In the genomic region with DNA sequence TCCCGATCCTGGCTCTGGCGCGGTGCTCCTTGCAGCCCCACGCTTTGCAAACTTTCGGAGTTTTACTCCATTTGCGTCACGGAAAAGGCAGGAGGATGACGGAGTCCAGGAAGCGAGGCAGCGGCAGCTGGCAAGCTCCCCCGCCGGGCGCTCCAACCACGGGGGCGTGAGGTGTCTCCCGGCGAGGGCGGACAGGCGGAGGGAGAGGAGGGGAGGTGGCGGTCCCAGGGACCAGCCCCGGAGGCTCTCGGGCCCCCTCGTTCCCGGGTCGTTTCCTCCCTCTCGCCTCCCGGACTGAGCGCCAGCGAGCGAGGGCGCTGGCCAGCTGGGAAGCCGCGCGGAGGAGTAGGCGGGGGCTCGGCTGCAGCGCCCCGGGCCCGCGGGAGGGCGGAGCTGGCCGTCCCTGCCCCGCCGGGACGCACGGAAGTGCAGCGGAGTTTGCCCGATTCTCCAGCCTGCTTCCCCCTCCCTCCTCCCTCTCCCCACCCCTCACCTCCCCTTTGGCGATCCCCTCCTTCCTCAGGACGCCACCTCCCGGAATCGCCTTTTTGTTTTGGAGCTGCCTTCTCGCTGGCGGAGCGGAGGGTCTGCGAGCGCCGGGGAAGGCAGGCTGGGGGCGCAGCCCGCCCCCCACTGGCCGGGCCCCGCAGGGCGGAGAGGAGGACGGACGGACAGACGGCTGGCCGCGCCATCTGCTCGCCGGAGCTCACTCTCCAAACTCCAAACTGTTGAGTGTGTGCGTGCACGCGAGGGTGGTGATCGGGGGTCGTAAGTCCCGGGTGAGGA, we compare ENCODE assay signal across 8 cellular contexts. TPM values are rescaled to one million over a fixed set of nuclear protein-coding genes. Genes with fewer than 3 reads are reported as not detected.
DNase-seq lines count a peak whose midpoint lies in the region; ATAC-seq lines count a peak whose summit lies in the region.

A gene with protein sequence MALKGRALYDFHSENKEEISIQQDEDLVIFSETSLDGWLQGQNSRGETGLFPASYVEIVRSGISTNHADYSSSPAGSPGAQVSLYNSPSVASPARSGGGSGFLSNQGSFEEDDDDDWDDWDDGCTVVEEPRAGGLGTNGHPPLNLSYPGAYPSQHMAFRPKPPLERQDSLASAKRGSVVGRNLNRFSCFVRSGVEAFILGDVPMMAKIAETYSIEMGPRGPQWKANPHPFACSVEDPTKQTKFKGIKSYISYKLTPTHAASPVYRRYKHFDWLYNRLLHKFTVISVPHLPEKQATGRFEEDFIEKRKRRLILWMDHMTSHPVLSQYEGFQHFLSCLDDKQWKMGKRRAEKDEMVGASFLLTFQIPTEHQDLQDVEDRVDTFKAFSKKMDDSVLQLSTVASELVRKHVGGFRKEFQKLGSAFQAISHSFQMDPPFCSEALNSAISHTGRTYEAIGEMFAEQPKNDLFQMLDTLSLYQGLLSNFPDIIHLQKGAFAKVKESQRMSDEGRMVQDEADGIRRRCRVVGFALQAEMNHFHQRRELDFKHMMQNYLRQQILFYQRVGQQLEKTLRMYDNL (plus strand): TSS at position 543 of the 786 bp plus-strand sequence. CDS start 1,191 bp downstream, outside the sequence.

- peak within 1 kb of the TSS; percentile 90 for H3K4me3 Mint-ChIP-seq in activated CD4-positive, alpha-beta T cell treated with anti-CD3 and anti-CD28 coated beads, Interleukin-2, amount 10 ng/mL, durations not matched to agents 24 days and 14 days
- peak within 1 kb of the TSS; percentile 92 for H3K4me3 Mint-ChIP-seq in dendritic cell treated with granulocyte-macrophage colony-stimulating factor and Interleukin-4, amounts not matched to agents 40 ng/mL and 50 ng/mL, for 4 days

- H3K36me3 Mint-ChIP-seq in activated CD4-positive, alpha-beta T cell treated with anti-CD3 and anti-CD28 coated beads, Interleukin-2, amount 10 ng/mL, durations not matched to agents 24 days and 14 days (ENCODE audit: low read depth): peaks cover 2% of the 10 kb centered on the region
- peaks cover 37% of the 10 kb centered on the region for H3K36me3 Mint-ChIP-seq in dendritic cell treated with granulocyte-macrophage colony-stimulating factor and Interleukin-4, amounts not matched to agents 40 ng/mL and 50 ng/mL, for 4 days (ENCODE audit: low read depth)

- intact Hi-C loops in activated CD4-positive, alpha-beta T cell treated with anti-CD3 and anti-CD28 coated beads, Interleukin-2, amount 10 ng/mL, durations not matched to agents 24 days and 14 days (cut with micrococcal nuclease): no loop called here
- intact Hi-C loops in dendritic cell treated with granulocyte-macrophage colony-stimulating factor and Interleukin-4, amounts not matched to agents 40 ng/mL and 50 ng/mL, for 4 days (cut with micrococcal nuclease): loop anchor here (1.0 to 5.0 kb wide), 3 partner anchors 7 to 195 kb away; a partner anchor contains a TSS

- H3K4me1 Mint-ChIP-seq in activated CD4-positive, alpha-beta T cell treated with anti-CD3 and anti-CD28 coated beads, Interleukin-2, amount 10 ng/mL, durations not matched to agents 24 days and 14 days: peaks cover 37% of the 10 kb centered on the region
- peaks cover 55% of the 10 kb centered on the region for H3K4me1 Mint-ChIP-seq in dendritic cell treated with granulocyte-macrophage colony-stimulating factor and Interleukin-4, amounts not matched to agents 40 ng/mL and 50 ng/mL, for 4 days (ENCODE audit: low read depth)

- no peaks in the 10 kb centered on the region for H3K9me3 Mint-ChIP-seq in activated CD4-positive, alpha-beta T cell treated with anti-CD3 and anti-CD28 coated beads, Interleukin-2, amount 10 ng/mL, durations not matched to agents 24 days and 14 days
- no peaks in the 10 kb centered on the region for H3K9me3 Mint-ChIP-seq in dendritic cell treated with granulocyte-macrophage colony-stimulating factor and Interleukin-4, amounts not matched to agents 40 ng/mL and 50 ng/mL, for 4 days

- no peak for ATAC-seq in HG03354 (IDR thresholded peaks at IDR 0.05; ENCODE audit: poor library complexity, severe bottlenecking, unreplicated experiment)

- peaks cover 7% of the 10 kb centered on the region for H3K27me3 Mint-ChIP-seq in activated CD4-positive, alpha-beta T cell treated with anti-CD3 and anti-CD28 coated beads, Interleukin-2, amount 10 ng/mL, durations not matched to agents 24 days and 14 days
- H3K27me3 Mint-ChIP-seq in dendritic cell treated with granulocyte-macrophage colony-stimulating factor and Interleukin-4, amounts not matched to agents 40 ng/mL and 50 ng/mL, for 4 days: peaks cover 12% of the 10 kb centered on the region

- H3K27ac Mint-ChIP-seq in activated CD4-positive, alpha-beta T cell treated with anti-CD3 and anti-CD28 coated beads, Interleukin-2, amount 10 ng/mL, durations not matched to agents 24 days and 14 days: peak within 1 kb of the TSS; percentile 79
- H3K27ac Mint-ChIP-seq in dendritic cell treated with granulocyte-macrophage colony-stimulating factor and Interleukin-4, amounts not matched to agents 40 ng/mL and 50 ng/mL, for 4 days: peak within 1 kb of the TSS; percentile 90

- DNase-seq in NCI-H2081 (lab: John Stamatoyannopoulos, UW) (peak; percentile 34 to 63), NCI-H2081 treated with DMSO at 0.1 percent for 48 hours (lab: John Stamatoyannopoulos, UW) (no peak), NCI-H1694 treated with DMSO at 0.1 percent for 48 hours (lab: John Stamatoyannopoulos, UW) (peak; percentile 23)
- peak; percentile 89 for DNase-seq in activated CD4-positive, alpha-beta T cell treated with anti-CD3 and anti-CD28 coated beads, Interleukin-2, amount 10 ng/mL, durations not matched to agents 24 days and 14 days
- peak; percentile 54 to 71 for DNase-seq in stimulated activated CD4-positive, alpha-beta T cell treated with anti-CD3 and anti-CD28 coated beads, Interleukin-2, amount 100 ng/mL, for 24 hours

- H3K27me3 ChIP-seq in layer of hippocampus (ENCODE audit: control insufficient read depth, insufficient read depth, low read length): no peaks in the 10 kb centered on the region

- peak within 1 kb of the TSS; percentile 91 for H3K27ac ChIP-seq in layer of hippocampus (ENCODE audit: low read depth, low read length)

RNA-seq across cellular contexts. Expression of the gene that starts here (rescaled TPM):
- 4.1 TPM in 2 replicates for total RNA-seq in activated CD4-positive, alpha-beta T cell treated with anti-CD3 and anti-CD28 coated beads, Interleukin-2, amount 10 ng/mL, durations not matched to agents 24 days and 14 days
